In genomic region chr12:113162102-113163029, GRCh38 we compare ENCODE assay signal across 10 cellular contexts. TPM values are rescaled to one million over a fixed set of nuclear protein-coding genes. Genes with fewer than 3 reads are reported as not detected.
DNase-seq lines count a peak whose midpoint lies in the region; ATAC-seq, FAIRE-seq and TF ChIP-seq lines count a peak whose summit lies in the region.
"Had no signal": no experiment of that assay in that cellular context is flagged by ENCODE, and none has a peak within 500 bp of the region (broad histone marks: within the 10 kb centered on the region; RNA-seq: fewer than 3 reads in every experiment).

No MANE protein-coding gene starts in this region.

- H3K79me2 ChIP-seq in OCI-LY7 (ENCODE audit: insufficient read depth, low read depth, low read length) = peaks cover 12% of the 10 kb centered on the region; the same call in 1 of the 2 replicates
- no peaks in the 10 kb centered on the region for H3K79me2 ChIP-seq in endothelial cell of umbilical vein (ENCODE audit: control insufficient read depth, insufficient read depth, low read length)

- CTCF ChIA-PET in OCI-LY7 (lab: Charles Lee; ENCODE audit: unreplicated experiment) = interaction anchor here (0.6 to 1.7 kb wide), 4 partner anchors 9 to 59 kb away, joined by 3 to 10 read pairs (median 7); no protein-coding TSS in a partner anchor
- CTCF ChIA-PET in endothelial cell of umbilical vein (lab: Charles Lee) = interaction anchor here (0.7 to 4.3 kb wide), 4 partner anchors 8 to 170 kb away, joined by 3 to 17 read pairs (median 8); no protein-coding TSS in a partner anchor
- CTCF ChIA-PET in naive thymus-derived CD4-positive, alpha-beta T cell (lab: Charles Lee) = interaction anchor here (0.6 kb wide), 1 partner anchor 263 kb away, joined by 3 read pairs; no protein-coding TSS in a partner anchor

- TF ChIP-seq CTCF in OCI-LY7 (conservative IDR thresholded peaks at IDR 0.05; ENCODE audit: low read length) (no peak), endothelial cell of umbilical vein (IDR thresholded peaks at IDR 0.05; ENCODE audit: extremely low read depth in 1 of 2, insufficient read depth in 1 of 2, low read depth in 1 of 2, low read length in 2 of 2) (no peak)

- H3K4me3 Mint-ChIP-seq in naive thymus-derived CD4-positive, alpha-beta T cell = no peak overlapping the region
- H3K4me3 Mint-ChIP-seq in effector memory CD8-positive, alpha-beta T cell = no peak overlapping the region
- no peak overlapping the region for H3K4me3 Mint-ChIP-seq in activated T-helper 2 cell treated with anti-CD3 and anti-CD28 coated beads, Interferon-gamma antibody, Interleukin-2, Interleukin-4, amounts not matched to agents 10 μg/mL and 5 μg/mL and 100 μg/mL, durations not matched to agents 14 hours and 24 hours and 36 hours (ENCODE audit: low read depth)

- DNase-seq in H54 (ENCODE audit: insufficient read length, low spot score) (peak; percentile 81), OCI-LY7 (ENCODE audit: low spot score) (peak; percentile 56), endothelial cell of umbilical vein (ENCODE audit: low read depth, low spot score) (peak; percentile 15), putamen (ENCODE audit: low spot score) (no peak)
- DNase-seq in naive thymus-derived CD4-positive, alpha-beta T cell = no peak
- no peak for DNase-seq in effector memory CD8-positive, alpha-beta T cell
- no peak for DNase-seq in activated T-helper 2 cell treated with anti-CD3 and anti-CD28 coated beads, Interferon-gamma antibody, Interleukin-2, Interleukin-4, amounts not matched to agents 10 μg/mL and 5 μg/mL and 100 μg/mL, durations not matched to agents 14 hours and 24 hours and 36 hours (ENCODE audit: low spot score)
- DNase-seq: ovary had no signal

- no peaks in the 10 kb centered on the region for H3K27me3 Mint-ChIP-seq in naive thymus-derived CD4-positive, alpha-beta T cell
- H3K27me3 Mint-ChIP-seq in effector memory CD8-positive, alpha-beta T cell = no peaks in the 10 kb centered on the region
- no peaks in the 10 kb centered on the region for H3K27me3 Mint-ChIP-seq in activated T-helper 2 cell treated with anti-CD3 and anti-CD28 coated beads, Interferon-gamma antibody, Interleukin-2, Interleukin-4, amounts not matched to agents 10 μg/mL and 5 μg/mL and 100 μg/mL, durations not matched to agents 14 hours and 24 hours and 36 hours (ENCODE audit: low read depth)

- H4K20me1 ChIP-seq in OCI-LY7 (ENCODE audit: insufficient read depth, low read length) (no peaks in the 10 kb centered on the region), endothelial cell of umbilical vein (replicated peaks; ENCODE audit: control insufficient read depth, extremely low read depth, insufficient read depth, low read length) (no peaks in the 10 kb centered on the region)

- H3K4me2 ChIP-seq in OCI-LY7 (ENCODE audit: low read length) (peak overlapping the region; percentile 89), endothelial cell of umbilical vein (ENCODE audit: insufficient read depth, low read length) (no peak overlapping the region)

- H3K4me3 ChIP-seq in OCI-LY7 (ENCODE audit: low read depth, low read length, poor library complexity, severe bottlenecking) = peak overlapping the region; percentile 48
- no peak overlapping the region for H3K4me3 ChIP-seq in endothelial cell of umbilical vein (replicated peaks in 1 of 3; ENCODE audit: insufficient read depth in 1 of 3, low read depth in 1 of 3, low read length in 3 of 3)
- no peak overlapping the region for H3K4me3 ChIP-seq in naive thymus-derived CD4-positive, alpha-beta T cell (ENCODE audit: low read length)
- H3K4me3 ChIP-seq: ovary had no signal

- H3K9me3 Mint-ChIP-seq in naive thymus-derived CD4-positive, alpha-beta T cell = no peaks in the 10 kb centered on the region
- no peaks in the 10 kb centered on the region for H3K9me3 Mint-ChIP-seq in effector memory CD8-positive, alpha-beta T cell
- H3K9me3 Mint-ChIP-seq in activated T-helper 2 cell treated with anti-CD3 and anti-CD28 coated beads, Interferon-gamma antibody, Interleukin-2, Interleukin-4, amounts not matched to agents 10 μg/mL and 5 μg/mL and 100 μg/mL, durations not matched to agents 14 hours and 24 hours and 36 hours = no peaks in the 10 kb centered on the region

- ATAC-seq in naive thymus-derived CD4-positive, alpha-beta T cell = no peak
- ATAC-seq in effector memory CD8-positive, alpha-beta T cell (replicated peaks) = no peak
- no peak for ATAC-seq in GM21717 (IDR thresholded peaks at IDR 0.05; ENCODE audit: unreplicated experiment)

- POLR2A ChIA-PET in OCI-LY7 (lab: Charles Lee) = interaction anchor here (0.5 to 4.7 kb wide), 15 partner anchors 10 to 235 kb away, joined by 3 to 46 read pairs (median 4); no protein-coding TSS in a partner anchor
- POLR2A ChIA-PET in endothelial cell of umbilical vein (lab: Charles Lee) = interaction anchor here (0.7 kb wide), 1 partner anchor 18 kb away, joined by 5 read pairs; no protein-coding TSS in a partner anchor
- POLR2A ChIA-PET in naive thymus-derived CD4-positive, alpha-beta T cell (lab: Charles Lee) = interaction anchor here (0.6 to 0.7 kb wide), 3 partner anchors 20 to 66 kb away, joined by 3 to 4 read pairs (median 4); no protein-coding TSS in a partner anchor

- no peaks in the 10 kb centered on the region for H3K9me3 ChIP-seq in OCI-LY7 (ENCODE audit: low read length)
- H3K9me3 ChIP-seq in endothelial cell of umbilical vein (replicated peaks; ENCODE audit: control insufficient read depth, insufficient read depth, low read length) = no peaks in the 10 kb centered on the region
- H3K9me3 ChIP-seq in naive thymus-derived CD4-positive, alpha-beta T cell (ENCODE audit: control insufficient read depth in 2 of 3, low read length in 3 of 3) = no peaks in the 10 kb centered on the region
- H3K9me3 ChIP-seq: ovary had no signal

- peaks cover 92% of the 10 kb centered on the region for H3K36me3 ChIP-seq in OCI-LY7 (ENCODE audit: insufficient read depth, low read length)
- H3K36me3 ChIP-seq in endothelial cell of umbilical vein (ENCODE audit: control insufficient read depth in 2 of 2, extremely low read depth in 1 of 2, insufficient read depth in 2 of 2, low read length in 2 of 2) = peaks cover 11 to 47% of the 10 kb centered on the region in 2 experiments
- peaks cover 6 to 97% (median 7%) of the 10 kb centered on the region in 3 experiments for H3K36me3 ChIP-seq in naive thymus-derived CD4-positive, alpha-beta T cell (ENCODE audit: control insufficient read depth in 2 of 3, insufficient read depth in 3 of 3, low read length in 3 of 3)
- H3K36me3 ChIP-seq: ovary had no signal

- H3K27me3 ChIP-seq in endothelial cell of umbilical vein (ENCODE audit: control insufficient read depth in 2 of 2, insufficient read depth in 2 of 2, low read length in 2 of 2) = no peaks in the 10 kb centered on the region
- H3K27me3 ChIP-seq in naive thymus-derived CD4-positive, alpha-beta T cell (ENCODE audit: control insufficient read depth in 2 of 2, insufficient read depth in 2 of 2, low read length in 2 of 2) = no peaks in the 10 kb centered on the region
- H3K27me3 ChIP-seq: ovary had no signal

- peaks cover 43% of the 10 kb centered on the region for H3K4me1 ChIP-seq in OCI-LY7 (ENCODE audit: insufficient read depth, low read length, poor library complexity, severe bottlenecking)
- H3K4me1 ChIP-seq in endothelial cell of umbilical vein (ENCODE audit: control insufficient read depth, extremely low read depth, insufficient read depth, low read length) = no peaks in the 10 kb centered on the region
- H3K4me1 ChIP-seq in naive thymus-derived CD4-positive, alpha-beta T cell (ENCODE audit: control insufficient read depth in 2 of 2, insufficient read depth in 2 of 2, low read length in 2 of 2) = no peaks in the 10 kb centered on the region

- no peak overlapping the region for H3K9ac ChIP-seq in endothelial cell of umbilical vein (replicated peaks; ENCODE audit: extremely low read depth, insufficient read depth, low read length)

- H3K9me1 ChIP-seq in endothelial cell of umbilical vein (replicated peaks; ENCODE audit: control insufficient read depth, extremely low read depth, insufficient read depth, low read length) = no peaks in the 10 kb centered on the region

- H3K9me2 ChIP-seq in OCI-LY7 (ENCODE audit: insufficient read depth, low read length) = no peaks in the 10 kb centered on the region

- H3K4me1 Mint-ChIP-seq in naive thymus-derived CD4-positive, alpha-beta T cell = peaks cover 0 to 2% (median 0%) of the 10 kb centered on the region in 7 donors
- peaks cover 0 to 6% of the 10 kb centered on the region in 2 donors for H3K4me1 Mint-ChIP-seq in effector memory CD8-positive, alpha-beta T cell (ENCODE audit: low read depth in 2 of 2)
- H3K4me1 Mint-ChIP-seq in activated T-helper 2 cell treated with anti-CD3 and anti-CD28 coated beads, Interferon-gamma antibody, Interleukin-2, Interleukin-4, amounts not matched to agents 10 μg/mL and 5 μg/mL and 100 μg/mL, durations not matched to agents 14 hours and 24 hours and 36 hours (ENCODE audit: low read depth) = no peaks in the 10 kb centered on the region

- dilution Hi-C loops in endothelial cell of umbilical vein (cut with MboI; ENCODE audit: extremely low pct_ligation_motif_present, low sequenced_read_pairs) = no loop called here

- BruUV-seq in OCI-LY7 (replicated peaks; lab: Mats Ljungman, UMichigan) = no TSS peak
- BruUV-seq in endothelial cell of umbilical vein (replicated peaks; lab: Mats Ljungman, UMichigan) = no TSS peak

- H2AFZ ChIP-seq in OCI-LY7 (ENCODE audit: low read length) (no peak overlapping the region), endothelial cell of umbilical vein (ENCODE audit: low read depth, low read length) (no peak overlapping the region)

- H3K36me3 Mint-ChIP-seq in naive thymus-derived CD4-positive, alpha-beta T cell = peaks cover 0 to 35% (median 8%) of the 10 kb centered on the region in 5 donors
- peaks cover 73% of the 10 kb centered on the region for H3K36me3 Mint-ChIP-seq in effector memory CD8-positive, alpha-beta T cell (ENCODE audit: insufficient read depth)
- H3K36me3 Mint-ChIP-seq in activated T-helper 2 cell treated with anti-CD3 and anti-CD28 coated beads, Interferon-gamma antibody, Interleukin-2, Interleukin-4, amounts not matched to agents 10 μg/mL and 5 μg/mL and 100 μg/mL, durations not matched to agents 14 hours and 24 hours and 36 hours (ENCODE audit: low read depth) = peaks cover 78% of the 10 kb centered on the region

- intact Hi-C loops in OCI-LY7 (cut with micrococcal nuclease; ENCODE audit: unreplicated experiment) (no loop called here), endothelial cell of umbilical vein (cut with micrococcal nuclease) (loop anchor here (2.0 kb wide), 1 partner anchor 18 kb away; no protein-coding TSS in a partner anchor)
- intact Hi-C loops in naive thymus-derived CD4-positive, alpha-beta T cell (cut with micrococcal nuclease) = no loop called here
- intact Hi-C loops in activated T-helper 2 cell treated with anti-CD3 and anti-CD28 coated beads, Interferon-gamma antibody, Interleukin-2, Interleukin-4, amounts not matched to agents 10 μg/mL and 5 μg/mL and 100 μg/mL, durations not matched to agents 14 hours and 24 hours and 36 hours (cut with micrococcal nuclease) = no loop called here

- TF ChIP-seq POLR2A in H54 (IDR thresholded peaks at IDR 0.05; ENCODE audit: low read depth, low read length) (no peak), endothelial cell of umbilical vein (IDR thresholded peaks at IDR 0.05; ENCODE audit: low read depth, low read length) (no peak)

- H3K27ac ChIP-seq in OCI-LY7 (ENCODE audit: low read depth, low read length, poor library complexity, severe bottlenecking) (peak overlapping the region; percentile 77), endothelial cell of umbilical vein (ENCODE audit: insufficient read depth, low read depth, low read length) (no peak overlapping the region)
- H3K27ac ChIP-seq in naive thymus-derived CD4-positive, alpha-beta T cell (ENCODE audit: low read depth, low read length) = peak overlapping the region; percentile 0
- H3K27ac ChIP-seq: ovary had no signal

- H3K27ac Mint-ChIP-seq in naive thymus-derived CD4-positive, alpha-beta T cell = peak overlapping the region in 1 of 9 donors; percentile 65
- H3K27ac Mint-ChIP-seq in effector memory CD8-positive, alpha-beta T cell = peak overlapping the region in 1 of 2 donors; percentile 75
- H3K27ac Mint-ChIP-seq in activated T-helper 2 cell treated with anti-CD3 and anti-CD28 coated beads, Interferon-gamma antibody, Interleukin-2, Interleukin-4, amounts not matched to agents 10 μg/mL and 5 μg/mL and 100 μg/mL, durations not matched to agents 14 hours and 24 hours and 36 hours = no peak overlapping the region

- FAIRE-seq in H54 (lab: Jason Lieb, UNC) (no peak), endothelial cell of umbilical vein (lab: Jason Lieb, UNC) (peak; percentile 12)

RNA-seq across cellular contexts. Expression of gene CFAP73, which starts 12.8 kb away (rescaled TPM):
- total RNA-seq in OCI-LY7 (2014; rRNA removed; shearing (Covaris generic)) = 14.0 and 26.9 TPM in 2 replicates
- total RNA-seq in OCI-LY7 (2022) = 37.4 and 39.2 TPM in 2 replicates
- not detected in 2 replicates for total RNA-seq in endothelial cell of umbilical vein
- not detected in 2 replicates for polyA plus RNA-seq in endothelial cell of umbilical vein
- not detected in 2 replicates for polyA plus RNA-seq in endothelial cell of umbilical vein (2011; cell fraction: cytosol; rRNA removed)
- polyA plus RNA-seq in endothelial cell of umbilical vein (2011; cell fraction: nucleus; rRNA removed) = not detected in 2 replicates
- 0.12 and 0.15 TPM in 2 replicates for polyA plus RNA-seq in endothelial cell of umbilical vein (2012)
- not detected in 2 replicates for polyA minus RNA-seq in endothelial cell of umbilical vein
- polyA minus RNA-seq in endothelial cell of umbilical vein (2011; cell fraction: cytosol; rRNA and poly(A)+ RNA removed) = 1.0 TPM
- not detected in 2 replicates for polyA minus RNA-seq in endothelial cell of umbilical vein (2011; cell fraction: nucleus; rRNA and poly(A)+ RNA removed)
- total RNA-seq in naive thymus-derived CD4-positive, alpha-beta T cell = under 1 TPM in 3 of 5 experiments, not detected in 2; 0.29 to 0.88 (median 0.48) TPM
- polyA plus RNA-seq in naive thymus-derived CD4-positive, alpha-beta T cell = not detected
- 0.14 TPM in 1 of 2 replicates, not detected in the other for total RNA-seq in activated T-helper 2 cell treated with anti-CD3 and anti-CD28 coated beads, Interferon-gamma antibody, Interleukin-2, Interleukin-4, amounts not matched to agents 10 μg/mL and 5 μg/mL and 100 μg/mL, durations not matched to agents 14 hours and 24 hours and 36 hours
- total RNA-seq: G401 had no signal

RNA-seq across cellular contexts. Expression of gene DDX54, which starts 22.9 kb away (rescaled TPM):
- 86.0 and 87.2 TPM in 2 replicates for total RNA-seq in OCI-LY7 (2014; rRNA removed; shearing (Covaris generic))
- total RNA-seq in OCI-LY7 (2022) (145 and 150 TPM in 2 replicates), endothelial cell of umbilical vein (76.4 and 90.0 TPM in 2 replicates)
- polyA plus RNA-seq in endothelial cell of umbilical vein = 41.9 and 54.1 TPM in 2 replicates
- polyA plus RNA-seq in endothelial cell of umbilical vein (2011; cell fraction: cytosol; rRNA removed) = 60.6 and 60.8 TPM in 2 replicates
- 70.0 and 79.9 TPM in 2 replicates for polyA plus RNA-seq in endothelial cell of umbilical vein (2011; cell fraction: nucleus; rRNA removed)
- polyA plus RNA-seq in endothelial cell of umbilical vein (2012) = 34.6 and 38.7 TPM in 2 replicates
- polyA minus RNA-seq in endothelial cell of umbilical vein = 26.9 and 43.8 TPM in 2 replicates
- 41.9 TPM for polyA minus RNA-seq in endothelial cell of umbilical vein (2011; cell fraction: cytosol; rRNA and poly(A)+ RNA removed)
- 36.6 and 38.9 TPM in 2 replicates for polyA minus RNA-seq in endothelial cell of umbilical vein (2011; cell fraction: nucleus; rRNA and poly(A)+ RNA removed)
- 10 to 100 TPM; 55.8 to 81.1 (median 76.7) TPM for total RNA-seq in naive thymus-derived CD4-positive, alpha-beta T cell
- polyA plus RNA-seq in naive thymus-derived CD4-positive, alpha-beta T cell = 10 to 100 TPM; 18.9 to 40.3 TPM
- 115 and 118 TPM in 2 replicates for total RNA-seq in activated T-helper 2 cell treated with anti-CD3 and anti-CD28 coated beads, Interferon-gamma antibody, Interleukin-2, Interleukin-4, amounts not matched to agents 10 μg/mL and 5 μg/mL and 100 μg/mL, durations not matched to agents 14 hours and 24 hours and 36 hours

RNA-seq across cellular contexts. Expression of gene RITA1, which starts 23.2 kb away (rescaled TPM):
- total RNA-seq in OCI-LY7 (2014; rRNA removed; shearing (Covaris generic)) = 72.5 and 90.8 TPM in 2 replicates
- total RNA-seq in OCI-LY7 (2022) = 59.5 and 68.6 TPM in 2 replicates
- total RNA-seq in endothelial cell of umbilical vein = 20.4 and 20.7 TPM in 2 replicates
- 21.1 and 21.3 TPM in 2 replicates for polyA plus RNA-seq in endothelial cell of umbilical vein
- 12.9 and 16.2 TPM in 2 replicates for polyA plus RNA-seq in endothelial cell of umbilical vein (2011; cell fraction: cytosol; rRNA removed)
- polyA plus RNA-seq in endothelial cell of umbilical vein (2011; cell fraction: nucleus; rRNA removed) = 6.4 and 7.6 TPM in 2 replicates
- 16.4 and 17.8 TPM in 2 replicates for polyA plus RNA-seq in endothelial cell of umbilical vein (2012)
- 7.9 and 8.3 TPM in 2 replicates for polyA minus RNA-seq in endothelial cell of umbilical vein
- polyA minus RNA-seq in endothelial cell of umbilical vein (2011; cell fraction: cytosol; rRNA and poly(A)+ RNA removed) = 22.8 TPM
- polyA minus RNA-seq in endothelial cell of umbilical vein (2011; cell fraction: nucleus; rRNA and poly(A)+ RNA removed) = 4.5 and 8.0 TPM in 2 replicates
- total RNA-seq in naive thymus-derived CD4-positive, alpha-beta T cell = 10 to 100 TPM in 3 of 5 experiments, 1 to 10 TPM in 2; 6.4 to 20.2 (median 14.1) TPM
- 10 to 100 TPM; 23.2 to 28.9 TPM for polyA plus RNA-seq in naive thymus-derived CD4-positive, alpha-beta T cell
- total RNA-seq in activated T-helper 2 cell treated with anti-CD3 and anti-CD28 coated beads, Interferon-gamma antibody, Interleukin-2, Interleukin-4, amounts not matched to agents 10 μg/mL and 5 μg/mL and 100 μg/mL, durations not matched to agents 14 hours and 24 hours and 36 hours = 26.8 and 27.2 TPM in 2 replicates

RNA-seq across cellular contexts. Expression of gene RASAL1, which starts 26.8 kb away (rescaled TPM):
- total RNA-seq in OCI-LY7 (2014; rRNA removed; shearing (Covaris generic)) = 69.1 and 89.1 TPM in 2 replicates
- total RNA-seq in OCI-LY7 (2022) (67.5 and 74.4 TPM in 2 replicates), endothelial cell of umbilical vein (not detected in 2 replicates)
- not detected in 2 replicates for polyA plus RNA-seq in endothelial cell of umbilical vein
- polyA plus RNA-seq in endothelial cell of umbilical vein (2011; cell fraction: cytosol; rRNA removed) = not detected in 2 replicates
- not detected in 2 replicates for polyA plus RNA-seq in endothelial cell of umbilical vein (2011; cell fraction: nucleus; rRNA removed)
- polyA plus RNA-seq in endothelial cell of umbilical vein (2012) = not detected in 2 replicates
- polyA minus RNA-seq in endothelial cell of umbilical vein = not detected in 2 replicates
- not detected for polyA minus RNA-seq in endothelial cell of umbilical vein (2011; cell fraction: cytosol; rRNA and poly(A)+ RNA removed)
- not detected in 2 replicates for polyA minus RNA-seq in endothelial cell of umbilical vein (2011; cell fraction: nucleus; rRNA and poly(A)+ RNA removed)
- 1 to 10 TPM in 3 of 5 experiments, under 1 TPM in 2; 0.19 to 1.6 (median 1.1) TPM for total RNA-seq in naive thymus-derived CD4-positive, alpha-beta T cell
- polyA plus RNA-seq in naive thymus-derived CD4-positive, alpha-beta T cell = 1 to 10 TPM; 1.6 to 2.1 TPM
- total RNA-seq in activated T-helper 2 cell treated with anti-CD3 and anti-CD28 coated beads, Interferon-gamma antibody, Interleukin-2, Interleukin-4, amounts not matched to agents 10 μg/mL and 5 μg/mL and 100 μg/mL, durations not matched to agents 14 hours and 24 hours and 36 hours = 2.2 TPM in 2 replicates

RNA-seq across cellular contexts. Expression of gene TPCN1, which starts 58.9 kb away (rescaled TPM):
- 72.4 and 96.0 TPM in 2 replicates for total RNA-seq in OCI-LY7 (2014; rRNA removed; shearing (Covaris generic))
- total RNA-seq in OCI-LY7 (2022) (160 and 177 TPM in 2 replicates), endothelial cell of umbilical vein (17.9 and 28.3 TPM in 2 replicates)
- polyA plus RNA-seq in endothelial cell of umbilical vein = 18.7 and 19.5 TPM in 2 replicates
- polyA plus RNA-seq in endothelial cell of umbilical vein (2011; cell fraction: cytosol; rRNA removed) = 11.0 and 12.8 TPM in 2 replicates
- polyA plus RNA-seq in endothelial cell of umbilical vein (2011; cell fraction: nucleus; rRNA removed) = 69.3 and 74.3 TPM in 2 replicates
- polyA plus RNA-seq in endothelial cell of umbilical vein (2012) = 15.9 and 22.7 TPM in 2 replicates
- polyA minus RNA-seq in endothelial cell of umbilical vein = 35.2 and 36.9 TPM in 2 replicates
- 18.6 TPM for polyA minus RNA-seq in endothelial cell of umbilical vein (2011; cell fraction: cytosol; rRNA and poly(A)+ RNA removed)
- polyA minus RNA-seq in endothelial cell of umbilical vein (2011; cell fraction: nucleus; rRNA and poly(A)+ RNA removed) = 34.9 and 40.1 TPM in 2 replicates
- total RNA-seq in naive thymus-derived CD4-positive, alpha-beta T cell = 100 to 1,000 TPM in 3 of 5 experiments, 10 to 100 TPM in 2; 49.5 to 124 (median 107) TPM
- polyA plus RNA-seq in naive thymus-derived CD4-positive, alpha-beta T cell = 10 to 100 TPM; 15.3 to 31.2 TPM
- 44.9 and 47.5 TPM in 2 replicates for total RNA-seq in activated T-helper 2 cell treated with anti-CD3 and anti-CD28 coated beads, Interferon-gamma antibody, Interleukin-2, Interleukin-4, amounts not matched to agents 10 μg/mL and 5 μg/mL and 100 μg/mL, durations not matched to agents 14 hours and 24 hours and 36 hours

Comparison
In these comparisons a context has a peak if more than half of its experiments do, and no peak if none do; other contexts are left out.
1. DNase-seq: peak in H54 (single experiment), OCI-LY7 (single experiment) and endothelial cell of umbilical vein (single experiment); none in naive thymus-derived CD4-positive, alpha-beta T cell (0 of 9), effector memory CD8-positive, alpha-beta T cell (0 of 3), putamen (single experiment) and activated T-helper 2 cell treated with anti-CD3 and anti-CD28 coated beads, Interferon-gamma antibody, Interleukin-2, Interleukin-4, amounts not matched to agents 10 μg/mL and 5 μg/mL and 100 μg/mL, durations not matched to agents 14 hours and 24 hours and 36 hours (single experiment).
2. RNA of gene CFAP73, which starts 12.8 kb away (total RNA-seq): 14.0 to 39.2 TPM in OCI-LY7; 0.29 to 0.88 TPM in naive thymus-derived CD4-positive, alpha-beta T cell, 0.14 TPM in activated T-helper 2 cell treated with anti-CD3 and anti-CD28 coated beads, Interferon-gamma antibody, Interleukin-2, Interleukin-4, amounts not matched to agents 10 μg/mL and 5 μg/mL and 100 μg/mL, durations not matched to agents 14 hours and 24 hours and 36 hours and not detected in endothelial cell of umbilical vein; every median in the first group is over 4 times any median in the second.